In genomic region chr3:120741320-120741719, GRCh38 we compare ENCODE assay signal across 1 cellular context.
A peak's percentile ranks its signal among the peaks of the same experiment; 100 is the strongest.
TF ChIP-seq lines count a peak whose summit lies in the region.

No MANE protein-coding gene starts in this region.

TF ChIP-seq in HepG2, 621 proteins besides CTCF, POLR2A, EP300 and RAD21:
- peak; percentile 100 for TF ChIP-seq MAFF (IDR thresholded peaks at IDR 0.05; ENCODE audit: low read depth, low read length)
- no peak for TF ChIP-seq ZNF510 (CRISPR knock-in tag; IDR thresholded peaks at IDR 0.05; ENCODE audit: low read depth)
- no peak for TF ChIP-seq ZZZ3 (CRISPR knock-in tag; IDR thresholded peaks at IDR 0.05; ENCODE audit: borderline replicate concordance)
- TF ChIP-seq MAFK (conservative IDR thresholded peaks at IDR 0.05 in 1 of 2, IDR thresholded peaks at IDR 0.05 in 1 of 2; ENCODE audit: low read length in 2 of 2) = peak; percentile 100
- peak; percentile 73 for TF ChIP-seq MAFG (CRISPR knock-in tag; IDR thresholded peaks at IDR 0.05)
TF ChIP-seq in HepG2: peak in this region for 3.
